Comparison of ENCODE assay signal across 1 cellular context in the genomic region with DNA sequence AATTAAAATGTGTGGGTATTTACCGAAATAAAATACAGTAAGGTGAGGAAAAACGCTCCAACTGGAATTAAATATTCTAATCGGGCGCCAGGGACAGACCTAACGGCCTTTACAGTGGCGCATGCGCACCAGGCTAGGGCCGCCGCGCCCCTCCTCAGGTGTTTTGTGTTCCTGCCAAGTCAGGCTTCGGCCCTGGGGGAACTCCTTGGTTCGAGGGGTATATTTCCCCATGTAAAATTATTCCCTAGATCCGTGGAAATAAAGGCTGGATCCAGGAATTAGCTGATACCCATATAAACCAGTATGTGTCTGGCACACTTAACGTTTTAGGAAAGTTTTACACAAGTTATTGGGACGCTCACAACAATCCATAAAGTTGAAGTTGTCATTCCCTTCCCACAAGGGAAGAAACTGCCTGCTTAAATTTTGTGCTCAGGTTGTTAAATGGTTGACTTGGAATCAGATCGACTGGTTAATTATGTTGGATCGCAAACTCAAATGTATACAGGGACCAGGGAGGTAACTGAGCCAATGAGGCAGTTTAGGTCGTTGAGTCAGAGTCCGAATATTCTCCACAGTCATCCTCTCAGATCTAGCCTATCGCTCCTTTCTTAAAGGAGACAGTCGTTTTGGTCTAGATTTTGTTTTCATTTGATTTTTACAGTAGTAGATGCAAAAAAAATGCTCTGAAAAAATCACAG.
A peak's percentile ranks its signal among the peaks of the same experiment; 100 is the strongest.
TF ChIP-seq lines count a peak whose summit lies in the region.

No MANE protein-coding gene starts in this region.

TF ChIP-seq in K562, 482 proteins besides CTCF, POLR2A, EP300 and RAD21 (continued from another document and continues in another):
- TF ChIP-seq, protein P1, sequence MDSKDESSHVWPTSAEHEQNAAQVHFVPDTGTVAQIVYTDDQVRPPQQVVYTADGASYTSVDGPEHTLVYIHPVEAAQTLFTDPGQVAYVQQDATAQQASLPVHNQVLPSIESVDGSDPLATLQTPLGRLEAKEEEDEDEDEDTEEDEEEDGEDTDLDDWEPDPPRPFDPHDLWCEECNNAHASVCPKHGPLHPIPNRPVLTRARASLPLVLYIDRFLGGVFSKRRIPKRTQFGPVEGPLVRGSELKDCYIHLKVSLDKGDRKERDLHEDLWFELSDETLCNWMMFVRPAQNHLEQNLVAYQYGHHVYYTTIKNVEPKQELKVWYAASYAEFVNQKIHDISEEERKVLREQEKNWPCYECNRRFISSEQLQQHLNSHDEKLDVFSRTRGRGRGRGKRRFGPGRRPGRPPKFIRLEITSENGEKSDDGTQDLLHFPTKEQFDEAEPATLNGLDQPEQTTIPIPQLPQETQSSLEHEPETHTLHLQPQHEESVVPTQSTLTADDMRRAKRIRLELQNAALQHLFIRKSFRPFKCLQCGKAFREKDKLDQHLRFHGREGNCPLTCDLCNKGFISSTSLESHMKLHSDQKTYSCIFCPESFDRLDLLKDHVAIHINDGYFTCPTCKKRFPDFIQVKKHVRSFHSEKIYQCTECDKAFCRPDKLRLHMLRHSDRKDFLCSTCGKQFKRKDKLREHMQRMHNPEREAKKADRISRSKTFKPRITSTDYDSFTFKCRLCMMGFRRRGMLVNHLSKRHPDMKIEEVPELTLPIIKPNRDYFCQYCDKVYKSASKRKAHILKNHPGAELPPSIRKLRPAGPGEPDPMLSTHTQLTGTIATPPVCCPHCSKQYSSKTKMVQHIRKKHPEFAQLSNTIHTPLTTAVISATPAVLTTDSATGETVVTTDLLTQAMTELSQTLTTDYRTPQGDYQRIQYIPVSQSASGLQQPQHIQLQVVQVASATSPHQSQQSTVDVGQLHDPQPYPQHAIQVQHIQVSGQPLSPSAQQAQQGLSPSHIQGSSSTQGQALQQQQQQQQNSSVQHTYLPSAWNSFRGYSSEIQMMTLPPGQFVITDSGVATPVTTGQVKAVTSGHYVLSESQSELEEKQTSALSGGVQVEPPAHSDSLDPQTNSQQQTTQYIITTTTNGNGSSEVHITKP (IDR thresholded peaks at IDR 0.05; ENCODE audit: partially characterized antibody) = peak; percentile 21
- TF ChIP-seq, protein P2, sequence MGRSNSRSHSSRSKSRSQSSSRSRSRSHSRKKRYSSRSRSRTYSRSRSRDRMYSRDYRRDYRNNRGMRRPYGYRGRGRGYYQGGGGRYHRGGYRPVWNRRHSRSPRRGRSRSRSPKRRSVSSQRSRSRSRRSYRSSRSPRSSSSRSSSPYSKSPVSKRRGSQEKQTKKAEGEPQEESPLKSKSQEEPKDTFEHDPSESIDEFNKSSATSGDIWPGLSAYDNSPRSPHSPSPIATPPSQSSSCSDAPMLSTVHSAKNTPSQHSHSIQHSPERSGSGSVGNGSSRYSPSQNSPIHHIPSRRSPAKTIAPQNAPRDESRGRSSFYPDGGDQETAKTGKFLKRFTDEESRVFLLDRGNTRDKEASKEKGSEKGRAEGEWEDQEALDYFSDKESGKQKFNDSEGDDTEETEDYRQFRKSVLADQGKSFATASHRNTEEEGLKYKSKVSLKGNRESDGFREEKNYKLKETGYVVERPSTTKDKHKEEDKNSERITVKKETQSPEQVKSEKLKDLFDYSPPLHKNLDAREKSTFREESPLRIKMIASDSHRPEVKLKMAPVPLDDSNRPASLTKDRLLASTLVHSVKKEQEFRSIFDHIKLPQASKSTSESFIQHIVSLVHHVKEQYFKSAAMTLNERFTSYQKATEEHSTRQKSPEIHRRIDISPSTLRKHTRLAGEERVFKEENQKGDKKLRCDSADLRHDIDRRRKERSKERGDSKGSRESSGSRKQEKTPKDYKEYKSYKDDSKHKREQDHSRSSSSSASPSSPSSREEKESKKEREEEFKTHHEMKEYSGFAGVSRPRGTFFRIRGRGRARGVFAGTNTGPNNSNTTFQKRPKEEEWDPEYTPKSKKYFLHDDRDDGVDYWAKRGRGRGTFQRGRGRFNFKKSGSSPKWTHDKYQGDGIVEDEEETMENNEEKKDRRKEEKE (IDR thresholded peaks at IDR 0.05; ENCODE audit: borderline replicate concordance in 1 of 2, control insufficient read depth in 1 of 2, low read depth in 2 of 2, low read length in 1 of 2) = no peak
- TF ChIP-seq STAT5A (IDR thresholded peaks at IDR 0.05; ENCODE audit: borderline replicate concordance, low read length) (no peak), NBN (IDR thresholded peaks at IDR 0.05; ENCODE audit: low read depth) (no peak), CBX3 (IDR thresholded peaks at IDR 0.05; ENCODE audit: borderline replicate concordance in 1 of 2, low read length in 2 of 2) (no peak), ILK (tag; IDR thresholded peaks at IDR 0.05; ENCODE audit: borderline replicate concordance, low read depth) (no peak), ZNF778 (CRISPR knock-in tag; IDR thresholded peaks at IDR 0.05) (no peak), CXXC5 (CRISPR knock-in tag; IDR thresholded peaks at IDR 0.05) (no peak), ZNF175 (CRISPR knock-in tag; IDR thresholded peaks at IDR 0.05; ENCODE audit: low read depth) (0 out of 2 replicates have a peak, but pooled peaks have one; percentile 63), KAT2B (IDR thresholded peaks at IDR 0.05; ENCODE audit: low read depth, low read length) (no peak), MTA2 (IDR thresholded peaks at IDR 0.05; ENCODE audit: low read depth) (no peak), EP400 (IDR thresholded peaks at IDR 0.05) (peak; percentile 16; the same call in 1 of the 2 replicates), ZBED1 (IDR thresholded peaks at IDR 0.05) (no peak), JUND (IDR thresholded peaks at IDR 0.05; ENCODE audit: borderline replicate concordance, low read depth, low read length) (peak; percentile 34; the same call in 1 of the 2 replicates), JUND (tag; IDR thresholded peaks at IDR 0.05; ENCODE audit: borderline replicate concordance, low read depth, low read length) (peak; percentile 33; the same call in 2 of the 3 replicates), SPI1 (IDR thresholded peaks at IDR 0.05; ENCODE audit: borderline replicate concordance, low read depth, low read length) (no peak), PHF20 (IDR thresholded peaks at IDR 0.05; ENCODE audit: partially characterized antibody) (peak; percentile 24), MEIS2 (IDR thresholded peaks at IDR 0.05; ENCODE audit: partially characterized antibody) (peak; percentile 80)
- TF ChIP-seq, protein P3, sequence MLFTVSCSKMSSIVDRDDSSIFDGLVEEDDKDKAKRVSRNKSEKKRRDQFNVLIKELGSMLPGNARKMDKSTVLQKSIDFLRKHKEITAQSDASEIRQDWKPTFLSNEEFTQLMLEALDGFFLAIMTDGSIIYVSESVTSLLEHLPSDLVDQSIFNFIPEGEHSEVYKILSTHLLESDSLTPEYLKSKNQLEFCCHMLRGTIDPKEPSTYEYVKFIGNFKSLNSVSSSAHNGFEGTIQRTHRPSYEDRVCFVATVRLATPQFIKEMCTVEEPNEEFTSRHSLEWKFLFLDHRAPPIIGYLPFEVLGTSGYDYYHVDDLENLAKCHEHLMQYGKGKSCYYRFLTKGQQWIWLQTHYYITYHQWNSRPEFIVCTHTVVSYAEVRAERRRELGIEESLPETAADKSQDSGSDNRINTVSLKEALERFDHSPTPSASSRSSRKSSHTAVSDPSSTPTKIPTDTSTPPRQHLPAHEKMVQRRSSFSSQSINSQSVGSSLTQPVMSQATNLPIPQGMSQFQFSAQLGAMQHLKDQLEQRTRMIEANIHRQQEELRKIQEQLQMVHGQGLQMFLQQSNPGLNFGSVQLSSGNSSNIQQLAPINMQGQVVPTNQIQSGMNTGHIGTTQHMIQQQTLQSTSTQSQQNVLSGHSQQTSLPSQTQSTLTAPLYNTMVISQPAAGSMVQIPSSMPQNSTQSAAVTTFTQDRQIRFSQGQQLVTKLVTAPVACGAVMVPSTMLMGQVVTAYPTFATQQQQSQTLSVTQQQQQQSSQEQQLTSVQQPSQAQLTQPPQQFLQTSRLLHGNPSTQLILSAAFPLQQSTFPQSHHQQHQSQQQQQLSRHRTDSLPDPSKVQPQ (CRISPR knock-in tag; IDR thresholded peaks at IDR 0.05; ENCODE audit: borderline replicate concordance) = no peak
- TF ChIP-seq, protein P4, sequence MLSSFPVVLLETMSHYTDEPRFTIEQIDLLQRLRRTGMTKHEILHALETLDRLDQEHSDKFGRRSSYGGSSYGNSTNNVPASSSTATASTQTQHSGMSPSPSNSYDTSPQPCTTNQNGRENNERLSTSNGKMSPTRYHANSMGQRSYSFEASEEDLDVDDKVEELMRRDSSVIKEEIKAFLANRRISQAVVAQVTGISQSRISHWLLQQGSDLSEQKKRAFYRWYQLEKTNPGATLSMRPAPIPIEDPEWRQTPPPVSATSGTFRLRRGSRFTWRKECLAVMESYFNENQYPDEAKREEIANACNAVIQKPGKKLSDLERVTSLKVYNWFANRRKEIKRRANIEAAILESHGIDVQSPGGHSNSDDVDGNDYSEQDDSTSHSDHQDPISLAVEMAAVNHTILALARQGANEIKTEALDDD (IDR thresholded peaks at IDR 0.05) = no peak
- TF ChIP-seq, protein P5, sequence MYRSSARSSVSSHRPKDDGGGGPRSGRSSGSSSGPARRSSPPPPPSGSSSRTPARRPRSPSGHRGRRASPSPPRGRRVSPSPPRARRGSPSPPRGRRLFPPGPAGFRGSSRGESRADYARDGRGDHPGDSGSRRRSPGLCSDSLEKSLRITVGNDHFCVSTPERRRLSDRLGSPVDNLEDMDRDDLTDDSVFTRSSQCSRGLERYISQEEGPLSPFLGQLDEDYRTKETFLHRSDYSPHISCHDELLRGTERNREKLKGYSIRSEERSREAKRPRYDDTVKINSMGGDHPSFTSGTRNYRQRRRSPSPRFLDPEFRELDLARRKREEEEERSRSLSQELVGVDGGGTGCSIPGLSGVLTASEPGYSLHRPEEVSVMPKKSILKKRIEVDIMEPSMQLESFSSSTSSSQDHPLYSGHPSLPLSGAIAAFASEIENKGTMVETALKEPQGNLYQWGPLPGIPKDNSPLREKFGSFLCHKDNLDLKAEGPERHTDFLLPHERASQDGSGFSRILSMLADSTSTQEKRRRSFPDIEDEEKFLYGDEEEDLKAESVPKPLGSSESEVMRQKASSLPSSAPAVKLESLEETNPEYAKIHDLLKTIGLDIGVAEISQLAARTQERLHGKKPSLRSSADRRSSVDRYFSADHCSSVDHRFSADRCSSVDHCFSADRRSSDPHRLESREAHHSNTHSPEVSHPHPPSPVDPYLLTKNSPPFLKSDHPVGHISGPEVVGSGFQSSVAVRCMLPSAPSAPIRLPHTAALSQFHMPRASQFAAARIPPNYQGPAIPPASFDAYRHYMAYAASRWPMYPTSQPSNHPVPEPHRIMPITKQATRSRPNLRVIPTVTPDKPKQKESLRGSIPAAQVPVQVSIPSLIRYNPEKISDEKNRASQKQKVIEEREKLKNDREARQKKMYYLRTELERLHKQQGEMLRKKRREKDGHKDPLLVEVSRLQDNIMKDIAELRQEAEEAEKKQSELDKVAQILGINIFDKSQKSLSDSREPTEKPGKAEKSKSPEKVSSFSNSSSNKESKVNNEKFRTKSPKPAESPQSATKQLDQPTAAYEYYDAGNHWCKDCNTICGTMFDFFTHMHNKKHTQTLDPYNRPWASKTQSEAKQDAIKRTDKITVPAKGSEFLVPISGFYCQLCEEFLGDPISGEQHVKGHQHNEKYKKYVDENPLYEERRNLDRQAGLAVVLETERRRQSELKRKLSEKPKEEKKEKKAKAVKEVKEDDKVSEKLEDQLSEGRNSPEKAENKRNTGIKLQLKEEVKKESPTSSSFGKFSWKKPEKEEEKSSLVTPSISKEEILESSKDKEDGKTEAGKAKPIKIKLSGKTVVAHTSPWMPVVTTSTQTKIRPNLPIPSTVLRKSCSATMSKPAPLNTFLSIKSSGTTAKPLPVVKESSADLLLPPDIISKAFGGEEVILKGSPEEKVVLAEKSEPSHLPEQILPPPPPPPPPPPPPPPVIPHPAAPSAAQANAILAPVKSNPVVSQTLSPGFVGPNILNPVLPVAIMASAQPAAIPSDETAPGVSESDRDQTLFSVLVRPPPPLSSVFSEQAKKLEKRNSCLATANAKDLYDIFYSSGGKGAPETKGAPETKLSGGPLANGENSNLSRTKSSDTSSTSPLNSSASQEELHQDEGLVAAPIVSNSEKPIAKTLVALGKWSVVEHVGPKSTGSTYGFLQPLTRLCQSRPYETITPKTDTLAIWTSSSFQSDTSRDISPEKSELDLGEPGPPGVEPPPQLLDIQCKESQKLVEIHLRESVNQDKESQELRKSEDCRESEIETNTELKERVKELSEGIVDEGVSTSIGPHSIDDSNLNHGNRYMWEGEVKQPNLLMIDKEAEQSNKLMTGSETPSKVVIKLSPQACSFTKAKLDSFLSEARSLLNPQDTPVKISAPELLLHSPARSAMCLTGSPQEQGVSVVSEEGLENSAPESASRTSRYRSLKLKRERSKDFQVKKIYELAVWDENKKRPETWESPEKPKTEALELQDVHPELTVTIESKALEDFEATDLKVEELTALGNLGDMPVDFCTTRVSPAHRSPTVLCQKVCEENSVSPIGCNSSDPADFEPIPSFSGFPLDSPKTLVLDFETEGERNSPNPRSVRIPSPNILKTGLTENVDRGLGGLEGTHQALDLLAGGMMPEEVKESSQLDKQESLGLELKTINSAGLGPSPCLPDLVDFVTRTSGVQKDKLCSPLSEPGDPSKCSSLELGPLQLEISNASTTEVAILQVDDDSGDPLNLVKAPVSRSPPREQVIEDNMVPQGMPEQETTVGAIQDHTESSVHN (IDR thresholded peaks at IDR 0.05; ENCODE audit: borderline replicate concordance in 1 of 2, low read depth in 1 of 2) = no peak
- TF ChIP-seq, protein P6, sequence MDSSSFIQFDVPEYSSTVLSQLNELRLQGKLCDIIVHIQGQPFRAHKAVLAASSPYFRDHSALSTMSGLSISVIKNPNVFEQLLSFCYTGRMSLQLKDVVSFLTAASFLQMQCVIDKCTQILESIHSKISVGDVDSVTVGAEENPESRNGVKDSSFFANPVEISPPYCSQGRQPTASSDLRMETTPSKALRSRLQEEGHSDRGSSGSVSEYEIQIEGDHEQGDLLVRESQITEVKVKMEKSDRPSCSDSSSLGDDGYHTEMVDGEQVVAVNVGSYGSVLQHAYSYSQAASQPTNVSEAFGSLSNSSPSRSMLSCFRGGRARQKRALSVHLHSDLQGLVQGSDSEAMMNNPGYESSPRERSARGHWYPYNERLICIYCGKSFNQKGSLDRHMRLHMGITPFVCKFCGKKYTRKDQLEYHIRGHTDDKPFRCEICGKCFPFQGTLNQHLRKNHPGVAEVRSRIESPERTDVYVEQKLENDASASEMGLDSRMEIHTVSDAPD (CRISPR knock-in tag; IDR thresholded peaks at IDR 0.05) = no peak
- TF ChIP-seq, protein P7, sequence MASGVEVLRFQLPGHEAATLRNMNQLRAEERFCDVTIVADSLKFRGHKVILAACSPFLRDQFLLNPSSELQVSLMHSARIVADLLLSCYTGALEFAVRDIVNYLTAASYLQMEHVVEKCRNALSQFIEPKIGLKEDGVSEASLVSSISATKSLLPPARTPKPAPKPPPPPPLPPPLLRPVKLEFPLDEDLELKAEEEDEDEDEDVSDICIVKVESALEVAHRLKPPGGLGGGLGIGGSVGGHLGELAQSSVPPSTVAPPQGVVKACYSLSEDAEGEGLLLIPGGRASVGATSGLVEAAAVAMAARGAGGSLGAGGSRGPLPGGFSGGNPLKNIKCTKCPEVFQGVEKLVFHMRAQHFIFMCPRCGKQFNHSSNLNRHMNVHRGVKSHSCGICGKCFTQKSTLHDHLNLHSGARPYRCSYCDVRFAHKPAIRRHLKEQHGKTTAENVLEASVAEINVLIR (CRISPR knock-in tag; IDR thresholded peaks at IDR 0.05) = no peak
